ENCODE assay signal across 8 cellular contexts in the genomic region with DNA sequence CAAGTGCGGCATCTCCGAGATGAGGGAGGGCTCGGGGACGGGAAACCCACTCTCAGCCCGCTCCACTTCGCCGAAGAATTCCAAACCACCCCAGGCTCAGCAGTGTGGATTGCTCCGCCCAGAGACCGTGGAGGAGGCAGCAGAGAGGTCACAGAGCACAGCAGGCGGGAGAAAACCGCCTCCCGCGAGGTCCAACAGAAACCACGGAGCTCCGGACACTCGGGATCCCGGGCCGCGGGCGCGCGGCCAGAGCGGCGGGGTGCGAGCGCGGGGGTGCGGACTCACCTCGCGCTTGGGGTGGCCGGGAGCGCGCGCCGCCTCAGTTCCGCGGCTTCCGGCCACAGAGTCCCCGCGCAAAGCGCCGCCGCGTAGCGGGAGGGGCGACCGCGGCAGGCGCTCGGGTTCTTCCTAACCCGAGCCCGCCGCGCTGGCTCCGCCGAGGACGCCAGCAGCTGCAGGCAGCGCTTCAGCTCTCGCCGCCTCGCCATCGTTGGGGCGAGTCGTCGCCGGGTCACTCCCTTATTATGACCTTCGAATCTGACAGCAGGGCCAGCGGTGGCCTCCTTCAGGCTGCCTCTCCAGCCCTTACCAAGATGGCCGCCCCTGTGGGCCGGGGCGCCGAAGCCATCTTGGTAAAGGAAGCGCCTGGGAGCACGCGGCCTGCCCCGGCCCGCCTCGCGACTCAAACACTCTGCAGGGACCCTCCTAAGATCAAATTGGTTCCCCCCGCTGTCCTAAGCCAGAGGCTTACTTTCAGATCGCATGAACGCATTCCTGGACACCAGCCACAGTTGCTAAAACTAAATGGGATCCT. TPM values are rescaled to one million over a fixed set of nuclear protein-coding genes. Genes with fewer than 3 reads are reported as not detected.
DNase-seq lines count a peak whose midpoint lies in the region; ATAC-seq and TF ChIP-seq lines count a peak whose summit lies in the region.

NAPEPLD (minus strand) TSS at position 106 of the 814 bp plus-strand sequence. CDS start 20,323 bp downstream, outside the sequence.

- TF ChIP-seq CTCF in OCI-LY3 (IDR thresholded peaks at IDR 0.05; ENCODE audit: low read depth, low read length) (no peak), epithelial cell of proximal tubule (conservative IDR thresholded peaks at IDR 0.05; ENCODE audit: low read depth, low read length) (no peak)

- peaks cover 51% of the 10 kb centered on the region for H3K79me2 ChIP-seq in OCI-LY3 (ENCODE audit: low read length)

- H3K27me3 ChIP-seq in HUES64 (ENCODE audit: insufficient read depth, low read length) (peaks cover 8% of the 10 kb centered on the region), OCI-LY3 (ENCODE audit: low read depth, low read length) (no peaks in the 10 kb centered on the region), mucosa of stomach (ENCODE audit: control insufficient read depth, insufficient read depth, low read length) (no peaks in the 10 kb centered on the region)

- no peaks in the 10 kb centered on the region for H4K20me1 ChIP-seq in OCI-LY3 (ENCODE audit: insufficient read depth, low read length)

- H3K4me2 ChIP-seq in OCI-LY3 (ENCODE audit: low read length): peak within 1 kb of the TSS; percentile 91

- DNase-seq in DMS 273 treated with DMSO at 0.1 percent for 48 hours (lab: John Stamatoyannopoulos, UW) (peak; percentile 88), activated T-cell treated with anti-CD3 and anti-CD28 coated beads for 48 hours (ENCODE audit: low read depth) (peak; percentile 68), epithelial cell of proximal tubule (ENCODE audit: low read depth) (no peak)
- peak; percentile 28 to 34 for DNase-seq in stimulated activated CD8-positive, alpha-beta memory T cell treated with anti-CD3 and anti-CD28 coated beads, Interleukin-4, amount 100 ng/mL, for 4 hours (ENCODE audit: low read depth in 2 of 2, low spot score in 1 of 2)

- peaks cover 39% of the 10 kb centered on the region for H3K4me1 ChIP-seq in HUES64 (ENCODE audit: insufficient read depth, low read length)
- peaks cover 32% of the 10 kb centered on the region for H3K4me1 ChIP-seq in OCI-LY3 (ENCODE audit: low read length)
- peaks cover 26% of the 10 kb centered on the region for H3K4me1 ChIP-seq in mucosa of stomach (ENCODE audit: control insufficient read depth, insufficient read depth, low read length)

- ATAC-seq in GM21515 (IDR thresholded peaks at IDR 0.05; ENCODE audit: unreplicated experiment): peak; percentile 83

- H3K9ac ChIP-seq in HUES64 (ENCODE audit: low read depth, low read length) (peak within 1 kb of the TSS; percentile 94), OCI-LY3 (ENCODE audit: low read length) (peak within 1 kb of the TSS; percentile 97), mucosa of stomach (ENCODE audit: low read length) (peak within 1 kb of the TSS; percentile 98)

- no peaks in the 10 kb centered on the region for H3K9me3 ChIP-seq in HUES64 (ENCODE audit: insufficient read depth, low read depth, low read length)
- H3K9me3 ChIP-seq in OCI-LY3 (ENCODE audit: insufficient read depth, low read length): no peaks in the 10 kb centered on the region
- H3K9me3 ChIP-seq in mucosa of stomach (ENCODE audit: control insufficient read depth, low read length): no peaks in the 10 kb centered on the region

- WGBS in HUES64: 3% methylated on average over 82 of the region's 82 CpGs

- peak within 1 kb of the TSS; percentile 82 for H2AFZ ChIP-seq in OCI-LY3 (ENCODE audit: low read depth, low read length)

- H3K4me3 ChIP-seq in HUES64 (ENCODE audit: low read length) (peak within 1 kb of the TSS; percentile 90), OCI-LY3 (ENCODE audit: low read length) (peak within 1 kb of the TSS; percentile 90), epithelial cell of proximal tubule (ENCODE audit: low read depth, low read length) (peak within 1 kb of the TSS; percentile 66), mucosa of stomach (ENCODE audit: low read length) (peak within 1 kb of the TSS; percentile 93)

- H3K36me3 ChIP-seq in HUES64 (ENCODE audit: insufficient read depth, low read length): no peaks in the 10 kb centered on the region
- H3K36me3 ChIP-seq in OCI-LY3 (replicated peaks; ENCODE audit: low read depth, low read length): no peaks in the 10 kb centered on the region
- no peaks in the 10 kb centered on the region for H3K36me3 ChIP-seq in mucosa of stomach (ENCODE audit: control insufficient read depth, insufficient read depth, low read length)

- peak within 1 kb of the TSS; percentile 92 for H3K27ac ChIP-seq in HUES64 (ENCODE audit: low read depth, low read length)
- peak within 1 kb of the TSS; percentile 86 for H3K27ac ChIP-seq in OCI-LY3 (ENCODE audit: low read length)

RNA-seq across cellular contexts. Expression of gene NAPEPLD, which starts in this region (rescaled TPM):
- polyA plus RNA-seq in HUES64 (2013, experiment 1 of 2): 4.4 TPM
- 3.4 TPM for polyA plus RNA-seq in HUES64 (2013, experiment 2 of 2)
- 4.6 and 5.8 TPM in 2 replicates for total RNA-seq in epithelial cell of proximal tubule
